20 cellular contexts compared by ENCODE assay signal in the genomic region with DNA sequence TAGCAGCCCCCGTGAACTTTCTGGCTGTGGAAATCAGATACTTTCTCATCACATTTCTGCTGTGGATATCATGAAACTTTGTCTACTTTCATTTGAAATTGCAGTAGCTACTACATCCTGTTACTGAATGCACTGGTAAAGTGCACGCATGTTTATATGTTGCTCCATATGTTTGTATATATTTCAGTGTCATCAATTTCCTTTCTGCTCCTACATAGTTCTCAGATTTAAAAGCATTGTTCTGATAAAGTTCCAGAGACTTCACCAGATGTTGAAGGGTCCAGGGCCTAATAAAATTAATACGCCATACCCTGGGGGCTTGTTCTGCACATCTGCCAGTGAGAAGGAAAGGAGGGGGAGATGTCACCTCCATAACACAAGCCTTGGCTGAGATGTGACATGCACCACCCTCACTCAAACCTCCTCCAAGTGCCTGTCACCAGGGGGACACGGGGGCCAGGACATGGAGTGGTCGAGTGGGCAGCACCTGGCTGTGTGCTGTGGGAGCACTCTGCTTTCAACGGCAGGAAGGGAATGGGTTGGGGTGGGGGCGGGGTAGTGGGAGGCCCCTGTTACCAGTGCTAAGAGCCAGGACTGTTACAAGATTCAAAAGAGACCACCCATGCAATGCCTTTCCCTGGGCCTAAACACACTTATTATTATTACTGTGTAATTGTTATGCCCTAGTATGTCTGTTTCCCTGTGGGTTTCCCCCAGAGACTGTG.
DNase-seq lines count a peak whose midpoint lies in the region; ATAC-seq, FAIRE-seq and TF ChIP-seq lines count a peak whose summit lies in the region.
"Had no signal": no experiment of that assay in that cellular context is flagged by ENCODE, and none has a peak within 500 bp of the region (broad histone marks: within the 10 kb centered on the region; RNA-seq: fewer than 3 reads in every experiment).

No MANE protein-coding gene starts in this region.

- no peaks in the 10 kb centered on the region for H3K23me2 ChIP-seq in H1 (ENCODE audit: low read depth, low read length)

- H3K4ac ChIP-seq in H1 (replicated peaks; ENCODE audit: insufficient read length, low read depth, low read length) (no peak overlapping the region), neuronal stem cell (ENCODE audit: low read length) (no peak overlapping the region)

- peaks cover 40% of the 10 kb centered on the region for H3F3A ChIP-seq in SK-N-SH (replicated peaks; ENCODE audit: insufficient read depth)

- H3K79me1 ChIP-seq in H1 (ENCODE audit: low read depth, low read length), result no peaks in the 10 kb centered on the region
- H3K79me1 ChIP-seq in neuronal stem cell (ENCODE audit: low read depth, low read length), result no peaks in the 10 kb centered on the region

- no peak overlapping the region for H3K4me3 ChIP-seq in SK-N-SH (ENCODE audit: low read depth in 2 of 2, low read length in 1 of 2)
- H3K4me3 ChIP-seq in H1 (ENCODE audit: extremely low read depth in 1 of 4, insufficient read depth in 2 of 4, low read depth in 3 of 4, low read length in 4 of 4), result no peak overlapping the region
- no peak overlapping the region for H3K4me3 ChIP-seq in neuronal stem cell (ENCODE audit: low read length in 2 of 2)
- no peak overlapping the region for H3K4me3 ChIP-seq in foreskin fibroblast (ENCODE audit: low read depth in 1 of 2, low read length in 2 of 2)
- H3K4me3 ChIP-seq: HAP-1, MG63 had no signal

- CTCF ChIA-PET in SK-N-SH (lab: Yijun Ruan, JAX) (interaction anchor here (1.0 to 2.0 kb wide), 2 partner anchors 10 to 12 kb away, joined by 3 to 9 read pairs; no protein-coding TSS in a partner anchor), H1 (lab: Charles Lee; ENCODE audit: partially characterized antibody) (interaction anchor here (1.7 to 2.8 kb wide), 3 partner anchors 10 to 101 kb away, joined by 5 to 8 read pairs (median 7); no protein-coding TSS in a partner anchor)

- H4K20me1 ChIP-seq in SK-N-SH (ENCODE audit: insufficient read depth), result no peaks in the 10 kb centered on the region
- H4K20me1 ChIP-seq in H1 (replicated peaks in 1 of 2; ENCODE audit: control insufficient read depth in 1 of 2, insufficient read depth in 2 of 2, low read length in 2 of 2), result no peaks in the 10 kb centered on the region

- H3K27ac ChIP-seq in SK-N-SH (ENCODE audit: low read depth in 2 of 2, low read length in 1 of 2) (peak overlapping the region in 1 of 2 experiments; percentile 86; a peak in 2 of 4 replicates), H1 (ENCODE audit: low read depth, low read length) (no peak overlapping the region), neuronal stem cell (replicated peaks; ENCODE audit: low read length) (no peak overlapping the region)
- H3K27ac ChIP-seq: 22Rv1 had no signal

- no peak overlapping the region for H2BK20ac ChIP-seq in H1 (ENCODE audit: low read length)

- 0 out of 2 replicates have a peak overlapping the region, but pooled peaks have one; percentile 28 for H2BK12ac ChIP-seq in H1 (ENCODE audit: low read depth, low read length)
- H2BK12ac ChIP-seq in neuronal stem cell (ENCODE audit: low read length), result no peak overlapping the region

- FAIRE-seq in H1 (lab: Jason Lieb, UNC) (no peak), urothelium cell line (lab: Jason Lieb, UNC) (peak; percentile 5), RCC 7860 (lab: Jason Lieb, UNC) (no peak)

- TF ChIP-seq EP300 in SK-N-SH (IDR thresholded peaks at IDR 0.05; ENCODE audit: borderline replicate concordance in 1 of 2, low read depth in 1 of 2, low read length in 1 of 2) (no peak), H1 (IDR thresholded peaks at IDR 0.05; ENCODE audit: borderline replicate concordance in 1 of 2, low read depth in 2 of 2, low read length in 2 of 2) (no peak)

- peak overlapping the region; percentile 46; the same call in 1 of the 2 replicates for H3K9ac ChIP-seq in SK-N-SH
- no peak overlapping the region for H3K9ac ChIP-seq in H1 (replicated peaks in 1 of 4; ENCODE audit: extremely low read depth in 1 of 4, low read depth in 3 of 4, low read length in 3 of 4)
- H3K9ac ChIP-seq in neuronal stem cell (ENCODE audit: low read depth, low read length, poor library complexity), result no peak overlapping the region

- H3K27me3 ChIP-seq in SK-N-SH (ENCODE audit: insufficient read depth), result no peaks in the 10 kb centered on the region
- H3K27me3 ChIP-seq in H1 (replicated peaks in 1 of 4; ENCODE audit: control insufficient read depth in 3 of 4, extremely low read depth in 1 of 4, insufficient read depth in 3 of 4, low read length in 3 of 4), result no peaks in the 10 kb centered on the region; a peak in 1 of 7 replicates
- H3K27me3 ChIP-seq in neuronal stem cell (ENCODE audit: control insufficient read depth in 3 of 3, insufficient read depth in 3 of 3, low read depth in 1 of 3, low read length in 3 of 3), result peaks cover 0 to 21% (median 0%) of the 10 kb centered on the region in 3 experiments
- H3K27me3 ChIP-seq: MG63 had no signal

- peaks cover 0 to 29% of the 10 kb centered on the region in 2 experiments; a peak in 2 of 4 replicates for H3K4me1 ChIP-seq in SK-N-SH (ENCODE audit: control insufficient read depth in 1 of 2, insufficient read depth in 2 of 2, low read depth in 1 of 2, low read length in 1 of 2)
- no peaks in the 10 kb centered on the region; a peak in 2 of 7 replicates for H3K4me1 ChIP-seq in H1 (replicated peaks in 1 of 4; ENCODE audit: control insufficient read depth in 3 of 4, insufficient read depth in 4 of 4, low read length in 3 of 4)
- H3K4me1 ChIP-seq in neuronal stem cell (ENCODE audit: control insufficient read depth in 2 of 2, insufficient read depth in 1 of 2, low read depth in 1 of 2, low read length in 2 of 2), result peaks cover 0 to 13% of the 10 kb centered on the region in 2 donors
- H3K4me1 ChIP-seq: HAP-1 had no signal

- H2AFZ ChIP-seq in SK-N-SH (ENCODE audit: low read depth), result no peak overlapping the region
- H2AFZ ChIP-seq in H1 (ENCODE audit: low read length), result no peak overlapping the region
- H2AFZ ChIP-seq in neuronal stem cell (ENCODE audit: low read length), result no peak overlapping the region

- H2AK5ac ChIP-seq in H1 (ENCODE audit: low read depth, low read length) (no peak overlapping the region), neuronal stem cell (ENCODE audit: low read depth, low read length) (no peak overlapping the region)

- H3K23ac ChIP-seq in H1 (ENCODE audit: insufficient read length), result no peak overlapping the region
- no peak overlapping the region for H3K23ac ChIP-seq in neuronal stem cell (ENCODE audit: low read depth, low read length, poor library complexity)

- WGBS in SK-N-SH (ENCODE audit: low lambda C conversion rate), result 31% methylated on average over 7 of the region's 7 CpGs
- WGBS in H1 (ENCODE audit: extremely low coverage in 1 of 2, insufficient coverage in 1 of 2, insufficient read length in 1 of 2, insufficient replicate concordance in 2 of 2, low coverage in 1 of 2, low lambda C conversion rate in 2 of 2, missing lambda C conversion rate in 1 of 2), 2 experiments, result 87% methylated on average over 6 of the region's 7 CpGs; no CpG with 5 or more reads in 1 of the 2 experiments
- WGBS in neuronal stem cell (ENCODE audit: extremely low coverage in 2 of 2, insufficient read length in 2 of 2, insufficient replicate concordance in 1 of 2), 2 donors, result no CpG with 5 or more reads among the region's 7 CpGs

- H3K56ac ChIP-seq in H1 (replicated peaks; ENCODE audit: insufficient read length, low read depth, low read length), result no peak overlapping the region

- TF ChIP-seq POLR2A in H1 (IDR thresholded peaks at IDR 0.05; ENCODE audit: control extremely low read depth in 1 of 2, low read depth in 2 of 2, low read length in 2 of 2), result no peak

- no peak overlapping the region for H2BK15ac ChIP-seq in H1 (ENCODE audit: low read length)
- no peak overlapping the region for H2BK15ac ChIP-seq in neuronal stem cell (ENCODE audit: low read length)

- H3K18ac ChIP-seq in H1 (ENCODE audit: extremely low read depth, low read length) (no peak overlapping the region), neuronal stem cell (ENCODE audit: low read length) (peak overlapping the region; percentile 89)

- H3K79me2 ChIP-seq in SK-N-SH (ENCODE audit: insufficient read depth) (no peaks in the 10 kb centered on the region), H1 (ENCODE audit: control insufficient read depth in 1 of 2, insufficient read depth in 2 of 2, low read length in 2 of 2) (no peaks in the 10 kb centered on the region)

- no peaks in the 10 kb centered on the region for H3K9me2 ChIP-seq in SK-N-SH

- H3K14ac ChIP-seq in H1 (ENCODE audit: insufficient read length) (no peak overlapping the region), neuronal stem cell (ENCODE audit: low read length) (no peak overlapping the region)

- DNase-seq in SK-N-SH, result no peak
- DNase-seq in H1 (ENCODE audit: low read depth in 1 of 2, low spot score in 2 of 2), result no peak
- no peak for DNase-seq in neuronal stem cell (ENCODE audit: low spot score)
- no peak for DNase-seq in urothelium cell line (ENCODE audit: low spot score)
- DNase-seq in RCC 7860 (ENCODE audit: low spot score), result no peak
- no peak for DNase-seq in foreskin fibroblast
- DNase-seq in stimulated activated CD4-positive, alpha-beta T cell treated with anti-CD3 and anti-CD28 coated beads, Interleukin-15, amount 100 ng/mL, for 24 hours, result no peak
- DNase-seq: DND-41, Kasumi-1, MG63, NCI-H1092, NCI-H1436 treated with DMSO at 0.1 percent for 48 hours, NCI-H2029, NCI-H2171, NCI-H446, NCI-H526 treated with DMSO at 0.1 percent for 48 hours had no signal

- H3K36me3 ChIP-seq in SK-N-SH (replicated peaks in 1 of 2; ENCODE audit: control insufficient read depth in 1 of 2, insufficient read depth in 2 of 2, low read length in 1 of 2) (no peaks in the 10 kb centered on the region), H1 (ENCODE audit: control insufficient read depth in 2 of 4, insufficient read depth in 4 of 4, low read length in 3 of 4) (no peaks in the 10 kb centered on the region), neuronal stem cell (replicated peaks in 1 of 2; ENCODE audit: control insufficient read depth in 2 of 2, insufficient read depth in 2 of 2, low read length in 2 of 2) (no peaks in the 10 kb centered on the region)
- H3K36me3 ChIP-seq: HAP-1, MG63 had no signal

- H4K91ac ChIP-seq in H1 (replicated peaks; ENCODE audit: insufficient read length, low read length) (no peak overlapping the region), neuronal stem cell (ENCODE audit: low read depth, low read length, poor library complexity) (no peak overlapping the region)

- POLR2A ChIA-PET in SK-N-SH (lab: Yijun Ruan, JAX) (no interaction called here), H1 (lab: Charles Lee; ENCODE audit: partially characterized antibody) (no interaction called here)

- H3K9me3 ChIP-seq in SK-N-SH (no peaks in the 10 kb centered on the region), H1 (ENCODE audit: insufficient read depth in 2 of 2, low read depth in 1 of 2, low read length in 1 of 2) (no peaks in the 10 kb centered on the region), neuronal stem cell (replicated peaks in 1 of 2; ENCODE audit: control insufficient read depth in 2 of 2, insufficient read depth in 1 of 2, low read depth in 1 of 2, low read length in 2 of 2) (no peaks in the 10 kb centered on the region)
- H3K9me3 ChIP-seq: HAP-1, MG63 had no signal

- no peak for TF ChIP-seq CTCF in SK-N-SH (IDR thresholded peaks at IDR 0.05)
- no peak for TF ChIP-seq CTCF in H1 (IDR thresholded peaks at IDR 0.05; ENCODE audit: control extremely low read depth in 1 of 3, insufficient read depth in 1 of 3, low read depth in 1 of 3, low read length in 3 of 3)
- TF ChIP-seq CTCF in foreskin fibroblast (IDR thresholded peaks at IDR 0.05; ENCODE audit: low read depth, low read length), result no peak

- H3K4me2 ChIP-seq in SK-N-SH (peak overlapping the region; percentile 30; the same call in 1 of the 2 replicates), H1 (ENCODE audit: insufficient read depth in 1 of 2, low read depth in 2 of 2, low read length in 2 of 2) (no peak overlapping the region), neuronal stem cell (ENCODE audit: insufficient read depth, low read length, poor library complexity, severe bottlenecking) (no peak overlapping the region)

- H2BK120ac ChIP-seq in H1 (replicated peaks; ENCODE audit: low read depth, low read length) (no peak overlapping the region), neuronal stem cell (ENCODE audit: low read depth, low read length) (no peak overlapping the region)

- H4K5ac ChIP-seq in H1 (ENCODE audit: insufficient read length, low read depth, low read length), result no peak overlapping the region

- H4K8ac ChIP-seq in H1 (ENCODE audit: extremely low read depth, insufficient read depth, low read length) (no peak overlapping the region), neuronal stem cell (ENCODE audit: low read depth, low read length) (no peak overlapping the region)

- no peak overlapping the region for H2BK5ac ChIP-seq in H1 (ENCODE audit: low read depth, low read length)
- no peak overlapping the region for H2BK5ac ChIP-seq in neuronal stem cell (ENCODE audit: low read length)

- ATAC-seq in SK-N-SH treated with all-trans-retinoic acid at 6 μM for 48 hours, result no peak
- ATAC-seq: Panc1 had no signal

- TF ChIP-seq RAD21 in SK-N-SH (IDR thresholded peaks at IDR 0.05; ENCODE audit: low read length), result no peak
- TF ChIP-seq RAD21 in H1 (IDR thresholded peaks at IDR 0.05 in 1 of 2, conservative IDR thresholded peaks at IDR 0.05 in 1 of 2; ENCODE audit: low read depth in 2 of 2, low read length in 2 of 2), result no peak
